9 cellular contexts compared by ENCODE assay signal in genomic region chr5:115602585-115603125, GRCh38. TPM values are rescaled to one million over a fixed set of nuclear protein-coding genes. Genes with fewer than 3 reads are reported as not detected.
DNase-seq lines count a peak whose midpoint lies in the region; ATAC-seq and TF ChIP-seq lines count a peak whose summit lies in the region.
"Had no signal": no experiment of that assay in that cellular context is flagged by ENCODE, and none has a peak within 500 bp of the region (broad histone marks: within the 10 kb centered on the region; RNA-seq: fewer than 3 reads in every experiment).

No MANE protein-coding gene starts in this region.

- peak overlapping the region; percentile 45; the same call in 1 of the 2 replicates for H3K23ac ChIP-seq in IMR-90 (ENCODE audit: low read depth, low read length)

- H3K4me1 ChIP-seq in IMR-90 (ENCODE audit: control insufficient read depth, insufficient read depth, low read length) (peaks cover 6% of the 10 kb centered on the region), mesodermal cell (ENCODE audit: control insufficient read depth, insufficient read depth, low read length, poor library complexity, severe bottlenecking) (peaks cover 12% of the 10 kb centered on the region)

- peak overlapping the region; percentile 55 for H3K4ac ChIP-seq in IMR-90 (ENCODE audit: low read depth, low read length)

- H2BK120ac ChIP-seq in IMR-90 (ENCODE audit: low read depth, low read length): peak overlapping the region; percentile 18; the same call in 1 of the 2 replicates

- peaks cover 27% of the 10 kb centered on the region for H3K4me1 Mint-ChIP-seq in activated naive CD4-positive, alpha-beta T cell treated with anti-CD3 and anti-CD28 coated beads, Interleukin-2, amount 10 ng/mL, durations not matched to agents 7 days and 5 days
- H3K4me1 Mint-ChIP-seq in central memory CD8-positive, alpha-beta T cell: peaks cover 36% of the 10 kb centered on the region

- BruUV-seq in IMR-90 (replicated peaks; lab: Mats Ljungman, UMichigan): no TSS peak

- CTCF ChIA-PET in activated naive CD4-positive, alpha-beta T cell treated with anti-CD3 and anti-CD28 coated beads, Interleukin-2, amount 10 ng/mL, durations not matched to agents 7 days and 5 days (lab: Charles Lee): no interaction called here
- CTCF ChIA-PET in IMR-90 (lab: Yijun Ruan, JAX): no interaction called here

- H3K36me3 Mint-ChIP-seq in activated naive CD4-positive, alpha-beta T cell treated with anti-CD3 and anti-CD28 coated beads, Interleukin-2, amount 10 ng/mL, durations not matched to agents 7 days and 5 days: peaks cover 29% of the 10 kb centered on the region
- peaks cover 11% of the 10 kb centered on the region for H3K36me3 Mint-ChIP-seq in central memory CD8-positive, alpha-beta T cell (ENCODE audit: insufficient read depth)

- no peak overlapping the region for H2BK15ac ChIP-seq in IMR-90 (ENCODE audit: low read depth, low read length)

- peaks cover 10 to 47% of the 10 kb centered on the region in 2 experiments for H3K79me1 ChIP-seq in IMR-90 (ENCODE audit: low read depth in 1 of 2, low read length in 2 of 2)

- H3K9me3 ChIP-seq in IMR-90 (ENCODE audit: control insufficient read depth, insufficient read depth, low read length) (no peaks in the 10 kb centered on the region), mesodermal cell (ENCODE audit: control insufficient read depth, low read length) (no peaks in the 10 kb centered on the region)

- in situ Hi-C loops in IMR-90 (cut with MboI; ENCODE audit: low sequenced_read_pairs): loop anchor here (25.0 kb wide), 1 partner anchor 1365 kb away; no protein-coding TSS in a partner anchor

- H4K8ac ChIP-seq in IMR-90 (ENCODE audit: low read depth in 2 of 2, low read length in 2 of 2): peak overlapping the region; percentile 14 to 60

- peak overlapping the region; percentile 73 for H3K4me3 Mint-ChIP-seq in activated naive CD4-positive, alpha-beta T cell treated with anti-CD3 and anti-CD28 coated beads, Interleukin-2, amount 10 ng/mL, durations not matched to agents 7 days and 5 days
- H3K4me3 Mint-ChIP-seq in central memory CD8-positive, alpha-beta T cell: peak overlapping the region; percentile 67

- no peak overlapping the region; the same call in 1 of the 2 replicates for H2BK20ac ChIP-seq in IMR-90 (ENCODE audit: low read depth, low read length)

- H3K4me3 ChIP-seq in IMR-90 (ENCODE audit: insufficient read depth, low read depth, low read length) (peak overlapping the region; percentile 94), mesodermal cell (ENCODE audit: extremely low read depth, insufficient read depth, low read length, poor library complexity, severe bottlenecking) (peak overlapping the region; percentile 17)

- no peaks in the 10 kb centered on the region for H3K9me3 Mint-ChIP-seq in activated naive CD4-positive, alpha-beta T cell treated with anti-CD3 and anti-CD28 coated beads, Interleukin-2, amount 10 ng/mL, durations not matched to agents 7 days and 5 days
- no peaks in the 10 kb centered on the region for H3K9me3 Mint-ChIP-seq in central memory CD8-positive, alpha-beta T cell

- no peak; the same call in 1 of the 2 replicates for TF ChIP-seq POLR2A in IMR-90 (IDR thresholded peaks at IDR 0.05; ENCODE audit: low read depth, low read length)

- peak; percentile 10 for ATAC-seq in IMR-90 (ENCODE audit: low read depth)
- ATAC-seq in central memory CD8-positive, alpha-beta T cell (replicated peaks; ENCODE audit: extremely low read depth, poor library complexity, severe bottlenecking): no peak

- dilution Hi-C loops in IMR-90 (cut with HindIII; ENCODE audit: low sequenced_read_pairs, unreplicated experiment): no loop called here

- H3K27ac ChIP-seq in IMR-90 (ENCODE audit: insufficient read depth, low read length): peak overlapping the region; percentile 95
- H3K27ac ChIP-seq in mesodermal cell (ENCODE audit: low read depth, low read length, severe bottlenecking): no peak overlapping the region
- H3K27ac ChIP-seq: cardiac muscle cell had no signal

- peak overlapping the region; percentile 91 for H2BK5ac ChIP-seq in IMR-90 (ENCODE audit: low read depth, low read length, poor library complexity, severe bottlenecking)

- peak overlapping the region; percentile 82 for H3K4me2 ChIP-seq in IMR-90 (ENCODE audit: low read depth, low read length)

- no peak for DNase-seq in activated naive CD4-positive, alpha-beta T cell treated with anti-CD3 and anti-CD28 coated beads, Interleukin-2, amount 10 ng/mL, durations not matched to agents 7 days and 5 days
- no peak for DNase-seq in activated naive CD4-positive, alpha-beta T cell treated with anti-CD3 and anti-CD28 coated beads, Interleukin-2, amount 50 U/mL, for 16 hours
- DNase-seq in IMR-90 (no peak), activated gamma-delta T cell (lab: John Stamatoyannopoulos, UW) (no peak)
- no peak for DNase-seq in central memory CD8-positive, alpha-beta T cell (ENCODE audit: low spot score in 2 of 2)
- DNase-seq in stimulated activated CD4-positive, alpha-beta T cell treated with anti-CD3 and anti-CD28 coated beads, Interleukin-2, amount 100 ng/mL, for 48 hours: no peak
- no peak for DNase-seq in activated CD4-positive, alpha-beta T cell treated with anti-CD3 and anti-CD28 coated beads for 1 hour

- no peaks in the 10 kb centered on the region for H3K36me3 ChIP-seq in IMR-90 (ENCODE audit: control insufficient read depth, insufficient read depth, low read length)
- H3K36me3 ChIP-seq in mesodermal cell (ENCODE audit: control insufficient read depth, insufficient read depth, low read length): peaks cover 7% of the 10 kb centered on the region
- H3K36me3 ChIP-seq: cardiac muscle cell had no signal

- intact Hi-C loops in IMR-90 (cut with micrococcal nuclease): no loop called here

- WGBS in IMR-90 (ENCODE audit: extremely low coverage in 2 of 2, insufficient read length in 1 of 2), 2 experiments: 28% methylated on average over 5 of the region's 11 CpGs; no CpG with 5 or more reads in 1 of the 2 experiments
- 50 to 76% methylated on average over 3 to 8 of the region's 11 CpGs for WGBS in mesodermal cell (ENCODE audit: insufficient coverage in 2 of 2), 2 experiments

- peak overlapping the region; percentile 76 for H3K27ac Mint-ChIP-seq in activated naive CD4-positive, alpha-beta T cell treated with anti-CD3 and anti-CD28 coated beads, Interleukin-2, amount 10 ng/mL, durations not matched to agents 7 days and 5 days
- peak overlapping the region; percentile 52 for H3K27ac Mint-ChIP-seq in central memory CD8-positive, alpha-beta T cell (ENCODE audit: low read depth)

- peak overlapping the region; percentile 95 for H2AFZ ChIP-seq in IMR-90 (replicated peaks; ENCODE audit: low read length, poor library complexity)

- peak overlapping the region; percentile 37; the same call in 1 of the 2 replicates for H2AK5ac ChIP-seq in IMR-90 (ENCODE audit: low read depth, low read length)

- no peak for TF ChIP-seq RAD21 in IMR-90 (IDR thresholded peaks at IDR 0.05; ENCODE audit: low read length)

- H4K5ac ChIP-seq in IMR-90 (ENCODE audit: low read depth, low read length): peak overlapping the region; percentile 22

- H3K9ac ChIP-seq in IMR-90 (ENCODE audit: low read depth, low read length): peak overlapping the region; percentile 97

- no peaks in the 10 kb centered on the region for H3K27me3 ChIP-seq in IMR-90 (ENCODE audit: control insufficient read depth, insufficient read depth, low read length)
- H3K27me3 ChIP-seq: cardiac muscle cell had no signal

- peak overlapping the region; percentile 39 for H3K14ac ChIP-seq in IMR-90 (replicated peaks; ENCODE audit: low read depth, low read length)

- H4K20me1 ChIP-seq in IMR-90 (ENCODE audit: insufficient read depth, low read length): peaks cover 6% of the 10 kb centered on the region; the same call in 1 of the 2 replicates

- peak overlapping the region; percentile 20; the same call in 1 of the 2 replicates for H3K56ac ChIP-seq in IMR-90 (ENCODE audit: extremely low read depth, insufficient read depth, low read length)

- 0 out of 2 replicates have a peak, but pooled peaks cover 2% of the 10 kb centered on the region for H3K9me1 ChIP-seq in IMR-90 (ENCODE audit: insufficient read depth, low read length)

- peak overlapping the region; percentile 3 for H3K18ac ChIP-seq in IMR-90 (ENCODE audit: low read depth, low read length)

- no peak for TF ChIP-seq CTCF in IMR-90 (conservative IDR thresholded peaks at IDR 0.05; ENCODE audit: low read depth, low read length)

- H4K91ac ChIP-seq in IMR-90 (ENCODE audit: insufficient read depth, low read depth, low read length): peak overlapping the region; percentile 20; the same call in 1 of the 2 replicates

- POLR2A ChIA-PET in IMR-90 (lab: Charles Lee; ENCODE audit: unreplicated experiment): no interaction called here

- H2AK9ac ChIP-seq in IMR-90 (replicated peaks; ENCODE audit: low read depth, low read length, poor library complexity): peak overlapping the region; percentile 82

- no peaks in the 10 kb centered on the region for H3K27me3 Mint-ChIP-seq in activated naive CD4-positive, alpha-beta T cell treated with anti-CD3 and anti-CD28 coated beads, Interleukin-2, amount 10 ng/mL, durations not matched to agents 7 days and 5 days
- H3K27me3 Mint-ChIP-seq in central memory CD8-positive, alpha-beta T cell: no peaks in the 10 kb centered on the region

TF ChIP-seq in IMR-90, 13 proteins besides CTCF, POLR2A, EP300 and RAD21 (continues in another document):
- TF ChIP-seq MAZ (IDR thresholded peaks at IDR 0.05; ENCODE audit: borderline replicate concordance, low read depth, low read length): no peak
- TF ChIP-seq BHLHE40 (IDR thresholded peaks at IDR 0.05; ENCODE audit: low read depth, low read length): no peak
- no peak for TF ChIP-seq CEBPB (IDR thresholded peaks at IDR 0.05; ENCODE audit: low read depth, low read length)
- no peak for TF ChIP-seq CHD1 (IDR thresholded peaks at IDR 0.05; ENCODE audit: low read depth, low read length)
- no peak for TF ChIP-seq RCOR1 (IDR thresholded peaks at IDR 0.05; ENCODE audit: insufficient replicate concordance, low read length)

RNA-seq across cellular contexts. Expression of gene TICAM2, which starts 0.4 kb away (rescaled TPM):
- total RNA-seq in IMR-90 (2012; rRNA removed): 4.3 and 6.9 TPM in 2 replicates
- polyA plus RNA-seq in IMR-90 (2012; rRNA removed): 2.9 and 3.4 TPM in 2 replicates
- polyA plus RNA-seq in IMR-90 (2012; cell fraction: cytosol; rRNA removed): 0.73 and 0.97 TPM in 2 replicates
- polyA plus RNA-seq in IMR-90 (2012; cell fraction: nucleus; rRNA removed; ENCODE audit: low replicate concordance): 0.55 and 2.2 TPM in 2 replicates
- 0.15 TPM for polyA plus RNA-seq in mesodermal cell (2013, experiment 1 of 2)
- not detected for polyA plus RNA-seq in mesodermal cell (2013, experiment 2 of 2)

RNA-seq across cellular contexts. Expression of gene TMED7, which starts 23.2 kb away (rescaled TPM):
- total RNA-seq in IMR-90 (2012; rRNA removed): 75.6 and 173 TPM in 2 replicates
- polyA plus RNA-seq in IMR-90 (2012; rRNA removed): 86.7 and 107 TPM in 2 replicates
- 10.4 and 84.9 TPM in 2 replicates for polyA plus RNA-seq in IMR-90 (2012; cell fraction: cytosol; rRNA removed)
- 11.2 and 42.1 TPM in 2 replicates for polyA plus RNA-seq in IMR-90 (2012; cell fraction: nucleus; rRNA removed; ENCODE audit: low replicate concordance)
- 80.6 TPM for polyA plus RNA-seq in mesodermal cell (2013, experiment 1 of 2)
- 86.8 TPM for polyA plus RNA-seq in mesodermal cell (2013, experiment 2 of 2)

RNA-seq across cellular contexts. Expression of gene FEM1C, which starts 58.1 kb away (rescaled TPM):
- total RNA-seq in IMR-90 (2012; rRNA removed): 21.5 and 30.3 TPM in 2 replicates
- 5.3 and 6.3 TPM in 2 replicates for polyA plus RNA-seq in IMR-90 (2012; rRNA removed)
- polyA plus RNA-seq in IMR-90 (2012; cell fraction: cytosol; rRNA removed): 1.4 TPM in 2 replicates
- 1.2 and 11.4 TPM in 2 replicates for polyA plus RNA-seq in IMR-90 (2012; cell fraction: nucleus; rRNA removed; ENCODE audit: low replicate concordance)
- polyA plus RNA-seq in mesodermal cell (2013, experiment 1 of 2): 12.3 TPM
- 12.3 TPM for polyA plus RNA-seq in mesodermal cell (2013, experiment 2 of 2)
